ENCODE assay signal across 9 cellular contexts in the genomic region with DNA sequence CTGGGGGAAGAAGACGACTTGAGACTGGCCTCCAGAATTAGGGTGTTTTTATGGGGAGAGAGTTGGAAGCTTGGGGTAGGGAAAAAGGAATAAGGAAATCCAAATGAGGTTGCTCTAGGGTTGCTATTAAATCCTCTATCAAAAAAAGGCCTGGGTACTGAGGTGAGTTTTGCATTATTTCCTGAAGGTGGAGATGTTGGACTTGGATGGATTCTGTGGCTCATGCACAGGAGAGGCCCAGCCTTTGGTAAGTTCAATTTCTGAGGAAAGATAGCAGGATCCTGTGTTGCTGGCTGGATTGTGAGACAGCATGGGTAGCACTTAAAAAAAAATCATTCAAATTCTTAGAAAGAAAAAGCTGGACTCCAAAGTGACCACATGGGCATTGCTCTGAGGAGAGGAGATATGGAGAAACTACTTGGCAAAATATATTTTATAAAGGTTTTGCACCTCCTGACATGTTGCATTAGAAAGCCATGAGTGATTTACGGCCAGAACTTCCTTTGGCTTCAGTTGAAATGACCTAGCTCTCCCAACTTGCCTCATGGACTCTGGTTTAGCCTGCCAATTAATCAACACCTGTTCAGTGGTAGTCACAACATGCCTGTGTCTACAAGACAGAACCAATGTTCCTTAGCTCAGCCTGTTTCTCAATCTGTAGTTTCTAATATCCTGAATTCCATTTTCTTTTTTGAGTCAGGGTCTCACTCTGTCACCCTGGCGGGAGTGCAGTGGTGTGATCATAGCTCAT.
A peak's percentile ranks its signal among the peaks of the same experiment; 100 is the strongest.
DNase-seq lines count a peak whose midpoint lies in the region; ATAC-seq and TF ChIP-seq lines count a peak whose summit lies in the region.
"Had no signal": no experiment of that assay in that cellular context is flagged by ENCODE, and none has a peak within 500 bp of the region (broad histone marks: within the 10 kb centered on the region; RNA-seq: fewer than 3 reads in every experiment).

No MANE protein-coding gene starts in this region.

- H3K36me3 ChIP-seq in HCT116 (ENCODE audit: control insufficient read depth in 1 of 2, insufficient read depth in 2 of 2, low read length in 2 of 2), result no peaks in the 10 kb centered on the region
- no peaks in the 10 kb centered on the region for H3K36me3 ChIP-seq in body of pancreas (replicated peaks in 1 of 2; ENCODE audit: insufficient read depth in 1 of 2, low read depth in 2 of 2)

- no peak overlapping the region for H3K9ac ChIP-seq in HCT116 (ENCODE audit: low read length)

- peak; percentile 64 for TF ChIP-seq RAD21 in HCT116 (IDR thresholded peaks at IDR 0.05; ENCODE audit: low read depth)

- no peaks in the 10 kb centered on the region for H3K9me3 ChIP-seq in HCT116 (ENCODE audit: control insufficient read depth in 1 of 2, insufficient read depth in 1 of 2, low read depth in 1 of 2, low read length in 2 of 2)
- H3K9me3 ChIP-seq in body of pancreas, result no peaks in the 10 kb centered on the region

- no peaks in the 10 kb centered on the region for H3K4me1 ChIP-seq in HCT116 (ENCODE audit: control insufficient read depth in 1 of 2, insufficient read depth in 2 of 2, low read length in 2 of 2)
- no peaks in the 10 kb centered on the region for H3K4me1 ChIP-seq in body of pancreas

- WGBS in body of pancreas, 2 donors, result 56 to 57% methylated on average over 3 of the region's 3 CpGs

- CTCF ChIA-PET in HCT116 (lab: Charles Lee), result interaction anchor here (0.8 to 3.0 kb wide), 6 partner anchors 10 to 641 kb away, joined by 3 to 13 read pairs (median 4); no protein-coding TSS in a partner anchor
- CTCF ChIA-PET in activated CD4-positive, alpha-beta memory T cell treated with anti-CD3 and anti-CD28 coated beads, Interleukin-2, amount 10 ng/mL, durations not matched to agents 7 days and 5 days (lab: Charles Lee), result interaction anchor here (1.1 to 1.8 kb wide), 2 partner anchors 371 to 641 kb away, joined by 4 to 5 read pairs; no protein-coding TSS in a partner anchor

- no peaks in the 10 kb centered on the region for H4K20me1 ChIP-seq in HCT116 (ENCODE audit: insufficient read depth)

- POLR2A ChIA-PET in HCT116 (lab: Charles Lee), result interaction anchor here (0.6 kb wide), 1 partner anchor 642 kb away, joined by 4 read pairs; no protein-coding TSS in a partner anchor
- POLR2A ChIA-PET in activated CD4-positive, alpha-beta memory T cell treated with anti-CD3 and anti-CD28 coated beads, Interleukin-2, amount 10 ng/mL, durations not matched to agents 7 days and 5 days (lab: Charles Lee), result no interaction called here

- H2AFZ ChIP-seq in HCT116 (ENCODE audit: low read depth, low read length, poor library complexity, severe bottlenecking), result no peak overlapping the region

- no peak overlapping the region for H3K4me3 ChIP-seq in HCT116 (replicated peaks in 1 of 2; ENCODE audit: low read depth in 1 of 2, low read length in 2 of 2)
- H3K4me3 ChIP-seq in body of pancreas, result no peak overlapping the region

- H3K9me3 Mint-ChIP-seq in activated CD4-positive, alpha-beta memory T cell treated with anti-CD3 and anti-CD28 coated beads, Interleukin-2, amount 10 ng/mL, durations not matched to agents 7 days and 5 days, result no peaks in the 10 kb centered on the region

- peaks cover 8% of the 10 kb centered on the region for H3K27me3 Mint-ChIP-seq in activated CD4-positive, alpha-beta memory T cell treated with anti-CD3 and anti-CD28 coated beads, Interleukin-2, amount 10 ng/mL, durations not matched to agents 7 days and 5 days

- RAD21 ChIA-PET in HCT116 (lab: Charles Lee; ENCODE audit: low non-redundant PET in 1 of 2, low total read pairs in 2 of 2, uncharacterized antibody in 2 of 2, unreplicated experiment in 2 of 2), result interaction anchor here in 1 of 2 experiments (0.9 kb wide), 1 partner anchor 184 kb away, joined by 3 read pairs; no protein-coding TSS in a partner anchor

- TF ChIP-seq POLR2A in HCT116 (IDR thresholded peaks at IDR 0.05; ENCODE audit: borderline replicate concordance, extremely low read depth, insufficient read depth, insufficient read length) (no peak), body of pancreas (IDR thresholded peaks at IDR 0.05) (no peak)

- H3K4me2 ChIP-seq in HCT116 (ENCODE audit: low read length), result no peak overlapping the region

- no peaks in the 10 kb centered on the region for H3K27me3 ChIP-seq in HCT116 (ENCODE audit: insufficient read depth, low read length)
- no peaks in the 10 kb centered on the region for H3K27me3 ChIP-seq in body of pancreas

- no peaks in the 10 kb centered on the region for H3K9me2 ChIP-seq in HCT116 (ENCODE audit: insufficient read depth)

- no peaks in the 10 kb centered on the region for H3K79me2 ChIP-seq in HCT116 (ENCODE audit: insufficient read depth, low read length)

- no peak overlapping the region for H3K27ac Mint-ChIP-seq in activated CD4-positive, alpha-beta memory T cell treated with anti-CD3 and anti-CD28 coated beads, Interleukin-2, amount 10 ng/mL, durations not matched to agents 7 days and 5 days

- no peak overlapping the region for H3K27ac ChIP-seq in HCT116 (ENCODE audit: low read depth, low read length)
- no peak overlapping the region for H3K27ac ChIP-seq in body of pancreas

- intact Hi-C loops in HCT116 (cut with micrococcal nuclease), result loop anchor here (1.0 to 5.0 kb wide), 4 partner anchors 183 to 708 kb away; no protein-coding TSS in a partner anchor
- intact Hi-C loops in body of pancreas (cut with DNase I), result loop anchor here (5.0 kb wide), 1 partner anchor 638 kb away; no protein-coding TSS in a partner anchor

- TF ChIP-seq CTCF in HCT116 (IDR thresholded peaks at IDR 0.05 in 2 of 3, conservative IDR thresholded peaks at IDR 0.05 in 1 of 3; ENCODE audit: borderline replicate concordance in 1 of 3, insufficient read depth in 1 of 3, low read depth in 2 of 3, low read length in 2 of 3) (peak in 2 of 3 experiments; percentile 23 to 50; a peak in 2 of 6 replicates), body of pancreas (IDR thresholded peaks at IDR 0.05) (peak in 4 of 7 experiments; percentile 21 to 39 (median 32))

- no peaks in the 10 kb centered on the region for H3K4me1 Mint-ChIP-seq in activated CD4-positive, alpha-beta memory T cell treated with anti-CD3 and anti-CD28 coated beads, Interleukin-2, amount 10 ng/mL, durations not matched to agents 7 days and 5 days

- no peak overlapping the region for H3K4me3 Mint-ChIP-seq in activated CD4-positive, alpha-beta memory T cell treated with anti-CD3 and anti-CD28 coated beads, Interleukin-2, amount 10 ng/mL, durations not matched to agents 7 days and 5 days

- BruUV-seq in HCT116 (replicated peaks; lab: Mats Ljungman, UMichigan), result no TSS peak

- H3K36me3 Mint-ChIP-seq in activated CD4-positive, alpha-beta memory T cell treated with anti-CD3 and anti-CD28 coated beads, Interleukin-2, amount 10 ng/mL, durations not matched to agents 7 days and 5 days (ENCODE audit: low read depth), result no peaks in the 10 kb centered on the region

- ATAC-seq in HCT116 (peak; percentile 73), body of pancreas (no peak), GM19463 (IDR thresholded peaks at IDR 0.05; ENCODE audit: unreplicated experiment) (no peak), HG02678 (IDR thresholded peaks at IDR 0.05; ENCODE audit: unreplicated experiment) (no peak), GM18511 (IDR thresholded peaks at IDR 0.05; ENCODE audit: unreplicated experiment) (no peak)

- no peak for DNase-seq in HCT116 (ENCODE audit: low read depth, low spot score)
- DNase-seq in NCI-H2196 (lab: John Stamatoyannopoulos, UW; ENCODE audit: unreplicated experiment), result peak; percentile 64
- DNase-seq in body of pancreas, result no peak
- DNase-seq in putamen (ENCODE audit: low spot score), result peak; percentile 34
- no peak for DNase-seq in activated CD4-positive, alpha-beta memory T cell treated with anti-CD3 and anti-CD28 coated beads, Interleukin-2, amount 10 ng/mL, durations not matched to agents 7 days and 5 days
- DNase-seq: activated CD4-positive, CD25-positive, alpha-beta regulatory T cell had no signal

TF ChIP-seq in HCT116, 20 proteins besides CTCF, POLR2A, EP300 and RAD21:
- TF ChIP-seq ZNF274 (IDR thresholded peaks at IDR 0.05; ENCODE audit: low read depth, low read length), result no peak
- no peak for TF ChIP-seq MAX (IDR thresholded peaks at IDR 0.05)
TF ChIP-seq in HCT116: peak in this region for 0.

Comparison
In these comparisons a context has a peak if more than half of its experiments do, and no peak if none do; other contexts are left out.
1. DNase-seq: peak in NCI-H2196 (single experiment) and putamen (single experiment); none in HCT116 (single experiment), body of pancreas (0 of 4) and activated CD4-positive, alpha-beta memory T cell treated with anti-CD3 and anti-CD28 coated beads, Interleukin-2, amount 10 ng/mL, durations not matched to agents 7 days and 5 days (single experiment).